ENCODE assay signal across 8 cellular contexts in genomic region chr3:115147329-115148141, GRCh38. TPM values are rescaled to one million over a fixed set of nuclear protein-coding genes. Genes with fewer than 3 reads are reported as not detected.
DNase-seq lines count a peak whose midpoint lies in the region; ATAC-seq and TF ChIP-seq lines count a peak whose summit lies in the region.

No MANE protein-coding gene starts in this region.

- H3K4me1 ChIP-seq in ascending aorta (peaks cover 0 to 16% of the 10 kb centered on the region in 2 donors), right atrium auricular region (peaks cover 0 to 19% of the 10 kb centered on the region in 2 donors), prostate gland (replicated peaks) (no peaks in the 10 kb centered on the region), urinary bladder (ENCODE audit: insufficient read depth) (no peaks in the 10 kb centered on the region)

- peak; percentile 93 for TF ChIP-seq POLR2A in prostate gland (IDR thresholded peaks at IDR 0.05)

- TF ChIP-seq CTCF in ascending aorta (IDR thresholded peaks at IDR 0.05) (no peak), right atrium auricular region (IDR thresholded peaks at IDR 0.05) (no peak), prostate gland (IDR thresholded peaks at IDR 0.05) (peak in 1 of 4 experiments; percentile 30)

- peak overlapping the region; percentile 94 to 98 for H3K27ac ChIP-seq in ascending aorta
- H3K27ac ChIP-seq in right atrium auricular region, result peak overlapping the region; percentile 99
- H3K27ac ChIP-seq in prostate gland, result peak overlapping the region; percentile 99
- H3K27ac ChIP-seq in urinary bladder (ENCODE audit: low read depth), result peak overlapping the region; percentile 100

- H3K27me3 ChIP-seq in ascending aorta (no peaks in the 10 kb centered on the region), right atrium auricular region (no peaks in the 10 kb centered on the region), prostate gland (replicated peaks; ENCODE audit: insufficient read depth) (no peaks in the 10 kb centered on the region)

- no peaks in the 10 kb centered on the region for H3K36me3 ChIP-seq in ascending aorta
- no peaks in the 10 kb centered on the region for H3K36me3 ChIP-seq in right atrium auricular region
- no peaks in the 10 kb centered on the region for H3K36me3 ChIP-seq in prostate gland
- H3K36me3 ChIP-seq in urinary bladder (ENCODE audit: insufficient read depth), result no peaks in the 10 kb centered on the region

- ATAC-seq in GM18499 (IDR thresholded peaks at IDR 0.05; ENCODE audit: insufficient read depth, unreplicated experiment), result peak; percentile 74
- peak; percentile 82 for ATAC-seq in HG02938 (IDR thresholded peaks at IDR 0.05; ENCODE audit: unreplicated experiment)

- H3K9me3 ChIP-seq in ascending aorta (no peaks in the 10 kb centered on the region), right atrium auricular region (no peaks in the 10 kb centered on the region), prostate gland (no peaks in the 10 kb centered on the region)

- H3K4me3 Mint-ChIP-seq in T-helper 2 cell treated with Interferon-gamma antibody and Interleukin-4, amounts not matched to agents 5 μg/mL and 100 μg/mL, for 36 hours, result peak overlapping the region; percentile 94

- WGBS in prostate gland, result 1% methylated on average over 54 of the region's 54 CpGs
- under 1% methylated on average over 54 of the region's 54 CpGs for WGBS in urinary bladder

- intact Hi-C loops in ascending aorta (cut with DNase I), result loop anchor here (1.0 to 10.0 kb wide), 10 partner anchors 103 to 1451 kb away; partner anchors contain the start of genes ATP6V1A, CCDC191, NAA50 and QTRT2
- intact Hi-C loops in prostate gland (cut with DNase I), result loop anchor here (5.0 to 10.0 kb wide), 4 partner anchors 55 to 1400 kb away; partner anchors contain the start of genes ATP6V1A, CCDC191, NAA50 and QTRT2

- DNase-seq in NCI-H1694 treated with DMSO at 0.1 percent for 48 hours (lab: John Stamatoyannopoulos, UW) (peak; percentile 100), ascending aorta (ENCODE audit: low spot score in 2 of 2) (peak; percentile 98 to 99), right atrium auricular region (ENCODE audit: low spot score) (peak; percentile 100), prostate gland (ENCODE audit: low spot score) (peak; percentile 99)
- DNase-seq in T-helper 2 cell treated with Interferon-gamma antibody and Interleukin-4, amounts not matched to agents 5 μg/mL and 100 μg/mL, for 36 hours (ENCODE audit: low spot score), result peak; percentile 95

- H3K27me3 Mint-ChIP-seq in T-helper 2 cell treated with Interferon-gamma antibody and Interleukin-4, amounts not matched to agents 5 μg/mL and 100 μg/mL, for 36 hours (ENCODE audit: low read depth), result no peaks in the 10 kb centered on the region

- peaks cover 20% of the 10 kb centered on the region for H3K4me1 Mint-ChIP-seq in T-helper 2 cell treated with Interferon-gamma antibody and Interleukin-4, amounts not matched to agents 5 μg/mL and 100 μg/mL, for 36 hours (ENCODE audit: low read depth)

- H3K27ac Mint-ChIP-seq in T-helper 2 cell treated with Interferon-gamma antibody and Interleukin-4, amounts not matched to agents 5 μg/mL and 100 μg/mL, for 36 hours, result peak overlapping the region; percentile 99

- H3K4me3 ChIP-seq in ascending aorta, result peak overlapping the region; percentile 87 to 94
- H3K4me3 ChIP-seq in right atrium auricular region, result peak overlapping the region; percentile 88 to 100
- H3K4me3 ChIP-seq in prostate gland, result peak overlapping the region; percentile 90 to 95
- H3K4me3 ChIP-seq in urinary bladder (ENCODE audit: low read depth, low read length), result peak overlapping the region; percentile 62

- H3K9me3 Mint-ChIP-seq in T-helper 2 cell treated with Interferon-gamma antibody and Interleukin-4, amounts not matched to agents 5 μg/mL and 100 μg/mL, for 36 hours, result no peaks in the 10 kb centered on the region

- H3K36me3 Mint-ChIP-seq in T-helper 2 cell treated with Interferon-gamma antibody and Interleukin-4, amounts not matched to agents 5 μg/mL and 100 μg/mL, for 36 hours (ENCODE audit: low read depth), result peaks cover 4% of the 10 kb centered on the region

RNA-seq across cellular contexts. Expression of gene ZBTB20, which starts 0.4 kb away (rescaled TPM):
- 60.3 TPM for total RNA-seq in ascending aorta
- 10 to 100 TPM; 84.6 to 90.8 TPM for total RNA-seq in right atrium auricular region
- total RNA-seq in prostate gland, result 100 to 1,000 TPM; 111 to 189 TPM
- 99.9 TPM for total RNA-seq in urinary bladder
- 1.5 TPM for polyA plus RNA-seq in urinary bladder

Comparison
In these comparisons a context has a peak if more than half of its experiments do, and no peak if none do; other contexts are left out.
1. Peak in every context shown above with its lines: DNase-seq, ATAC-seq, H3K4me3 ChIP-seq and H3K27ac ChIP-seq.